Comparison of ENCODE assay signal across 12 cellular contexts in genomic region chr14:57816568-57817284, GRCh38. TPM values are rescaled to one million over a fixed set of nuclear protein-coding genes. Genes with fewer than 3 reads are reported as not detected.
DNase-seq lines count a peak whose midpoint lies in the region; ATAC-seq and TF ChIP-seq lines count a peak whose summit lies in the region.
"Had no signal": no experiment of that assay in that cellular context is flagged by ENCODE, and none has a peak within 500 bp of the region (broad histone marks: within the 10 kb centered on the region; RNA-seq: fewer than 3 reads in every experiment).

No MANE protein-coding gene starts in this region.

- intact Hi-C loops in vagina (cut with DNase I), result no loop called here

- no peaks in the 10 kb centered on the region for H3K36me3 ChIP-seq in vagina

- no peak for TF ChIP-seq POLR2A in vagina (IDR thresholded peaks at IDR 0.05)

- no peak overlapping the region for H3K4me3 ChIP-seq in vagina

- no peaks in the 10 kb centered on the region for H3K9me3 ChIP-seq in vagina

- DNase-seq in iris pigment epithelial cell (ENCODE audit: low read depth) (peak; percentile 11), COLO668 (lab: John Stamatoyannopoulos, UW; ENCODE audit: unreplicated experiment) (no peak), HuH-7 (ENCODE audit: low spot score) (no peak), vagina (ENCODE audit: extremely low spot score in 2 of 2) (no peak), iPS-NIHi11 (ENCODE audit: low spot score) (no peak)
- DNase-seq: activated CD4-positive, alpha-beta T cell treated with anti-CD3 and anti-CD28 coated beads for 1 hour; glutamatergic neuron; midbrain; NCI-H226 had no signal

- ATAC-seq in GM18520 (IDR thresholded peaks at IDR 0.05; ENCODE audit: unreplicated experiment) (peak; percentile 82), GM21717 (IDR thresholded peaks at IDR 0.05; ENCODE audit: unreplicated experiment) (peak; percentile 67), HG03575 (IDR thresholded peaks at IDR 0.05; ENCODE audit: extremely low read depth, insufficient number of reproducible peaks, low FRiP score, unreplicated experiment) (peak; percentile 56)

- H3K27ac ChIP-seq in vagina, result no peak overlapping the region

- TF ChIP-seq CTCF in vagina (IDR thresholded peaks at IDR 0.05), result no peak

- no peaks in the 10 kb centered on the region for H3K27me3 ChIP-seq in vagina

- H3K4me1 ChIP-seq in vagina, result no peaks in the 10 kb centered on the region

RNA-seq across cellular contexts. Expression of gene SLC35F4, which starts 49.2 kb away (rescaled TPM):
- not detected for total RNA-seq in vagina
